In genomic region chr12:112353389-112353788, GRCh38 we compare ENCODE assay signal across 1 cellular context.
TF ChIP-seq lines count a peak whose summit lies in the region.

No MANE protein-coding gene starts in this region.

TF ChIP-seq in endothelial cell of umbilical vein, 7 proteins besides CTCF, POLR2A, EP300 and RAD21 (continued from another document):
- TF ChIP-seq MAX (IDR thresholded peaks at IDR 0.05; ENCODE audit: insufficient read depth, insufficient read length) (no peak), MYC (IDR thresholded peaks at IDR 0.05; ENCODE audit: low read depth, low read length) (no peak), FOS (IDR thresholded peaks at IDR 0.05; ENCODE audit: borderline replicate concordance, insufficient read depth, low read length) (peak; percentile 43), JUN (IDR thresholded peaks at IDR 0.05; ENCODE audit: borderline replicate concordance, insufficient read depth, insufficient read length, low read depth) (no peak), GATA2 (IDR thresholded peaks at IDR 0.05; ENCODE audit: insufficient read depth, insufficient read length, low read depth, low read length) (no peak)
TF ChIP-seq in endothelial cell of umbilical vein: peak in this region for 1.
